Comparison of ENCODE assay signal across 16 cellular contexts in genomic region chr16:69438465-69438864, GRCh38. TPM values are rescaled to one million over a fixed set of nuclear protein-coding genes. Genes with fewer than 3 reads are reported as not detected.
A peak's percentile ranks its signal among the peaks of the same experiment; 100 is the strongest.
DNase-seq lines count a peak whose midpoint lies in the region; ATAC-seq and TF ChIP-seq lines count a peak whose summit lies in the region.
"Had no signal": no experiment of that assay in that cellular context is flagged by ENCODE, and none has a peak within 500 bp of the region (broad histone marks: within the 10 kb centered on the region; RNA-seq: fewer than 3 reads in every experiment).

No MANE protein-coding gene starts in this region.

- peaks cover 39 to 78% (median 62%) of the 10 kb centered on the region in 4 donors for H3K4me1 Mint-ChIP-seq in CD4-positive, CD25-positive, alpha-beta regulatory T cell
- H3K4me1 Mint-ChIP-seq in central memory CD8-positive, alpha-beta T cell, result peaks cover 58% of the 10 kb centered on the region
- H3K4me1 Mint-ChIP-seq in WTC11, result no peaks in the 10 kb centered on the region

- H3K4me1 ChIP-seq in CD4-positive, CD25-positive, alpha-beta regulatory T cell (ENCODE audit: control insufficient read depth, insufficient read depth, low read length, poor library complexity, severe bottlenecking), result peaks cover 36% of the 10 kb centered on the region

- ATAC-seq in CD4-positive, CD25-positive, alpha-beta regulatory T cell (ENCODE audit: low read depth in 2 of 2), result no peak
- no peak for ATAC-seq in central memory CD8-positive, alpha-beta T cell (replicated peaks; ENCODE audit: extremely low read depth, poor library complexity, severe bottlenecking)
- ATAC-seq in GM21360 (IDR thresholded peaks at IDR 0.05; ENCODE audit: unreplicated experiment) (no peak), WTC11 (no peak)

- H3K9me3 ChIP-seq in CD4-positive, CD25-positive, alpha-beta regulatory T cell (ENCODE audit: control insufficient read depth in 2 of 2, low read length in 2 of 2), result no peaks in the 10 kb centered on the region

- H3K27ac Mint-ChIP-seq in CD4-positive, CD25-positive, alpha-beta regulatory T cell, result peak overlapping the region; percentile 16 to 77 (median 71)
- H3K27ac Mint-ChIP-seq in central memory CD8-positive, alpha-beta T cell (ENCODE audit: low read depth), result peak overlapping the region; percentile 74
- no peak overlapping the region for H3K27ac Mint-ChIP-seq in WTC11

- no peaks in the 10 kb centered on the region for H3K9me3 Mint-ChIP-seq in CD4-positive, CD25-positive, alpha-beta regulatory T cell
- no peaks in the 10 kb centered on the region for H3K9me3 Mint-ChIP-seq in central memory CD8-positive, alpha-beta T cell
- H3K9me3 Mint-ChIP-seq in WTC11, result no peaks in the 10 kb centered on the region
- H3K9me3 Mint-ChIP-seq: neural crest cell had no signal

- peaks cover 16% of the 10 kb centered on the region for H3K36me3 ChIP-seq in CD4-positive, CD25-positive, alpha-beta regulatory T cell (ENCODE audit: control insufficient read depth, insufficient read depth, low read length)

- H3K4me3 Mint-ChIP-seq in CD4-positive, CD25-positive, alpha-beta regulatory T cell, result peak overlapping the region in 2 of 4 donors; percentile 2 to 57
- H3K4me3 Mint-ChIP-seq in central memory CD8-positive, alpha-beta T cell, result no peak overlapping the region
- H3K4me3 Mint-ChIP-seq in WTC11, result no peak overlapping the region
- H3K4me3 Mint-ChIP-seq: neural crest cell had no signal

- no peaks in the 10 kb centered on the region for H3K27me3 Mint-ChIP-seq in CD4-positive, CD25-positive, alpha-beta regulatory T cell
- H3K27me3 Mint-ChIP-seq in central memory CD8-positive, alpha-beta T cell, result no peaks in the 10 kb centered on the region
- no peaks in the 10 kb centered on the region for H3K27me3 Mint-ChIP-seq in WTC11 (ENCODE audit: low read depth)

- H3K4me3 ChIP-seq in CD4-positive, CD25-positive, alpha-beta regulatory T cell (ENCODE audit: low read depth, low read length), result peak overlapping the region; percentile 4
- H3K4me3 ChIP-seq: coronary artery had no signal

- no peak for TF ChIP-seq CTCF in GM10266 (IDR thresholded peaks at IDR 0.05; ENCODE audit: control insufficient read depth, insufficient read depth, low read depth, missing control alignments)
- no peak for TF ChIP-seq CTCF in WTC11 (IDR thresholded peaks at IDR 0.05)

- H3K27ac ChIP-seq in CD4-positive, CD25-positive, alpha-beta regulatory T cell (ENCODE audit: insufficient read depth, low read length, poor library complexity, severe bottlenecking), result peak overlapping the region; percentile 43
- H3K27ac ChIP-seq: coronary artery, VCaP had no signal

- DNase-seq in CD4-positive, CD25-positive, alpha-beta regulatory T cell, result no peak
- peak; percentile 29 for DNase-seq in GM10266 (ENCODE audit: extremely low spot score)
- DNase-seq in MV-4-11 (lab: John Stamatoyannopoulos, UW), result peak; percentile 14
- no peak for DNase-seq in central memory CD8-positive, alpha-beta T cell (ENCODE audit: low spot score in 2 of 2)
- DNase-seq in stimulated activated CD4-positive, alpha-beta T cell treated with anti-CD3 and anti-CD28 coated beads, Interleukin-1b, Interleukin-23, amount 100 ng/mL, for 48 hours, result no peak
- DNase-seq in WTC11 (ENCODE audit: low spot score), result no peak
- no peak for DNase-seq in nucleus accumbens (lab: John Stamatoyannopoulos, UW)
- DNase-seq: DMS153; H7; NCI-H748 treated with DMSO at 0.1 percent for 48 hours; stimulated activated CD4-positive, alpha-beta T cell treated with anti-CD3 and anti-CD28 coated beads, Interleukin-15, amount 100 ng/mL, for 24 hours; substantia nigra had no signal

- no peaks in the 10 kb centered on the region for H3K27me3 ChIP-seq in CD4-positive, CD25-positive, alpha-beta regulatory T cell (ENCODE audit: control insufficient read depth, insufficient read depth, low read length)

- POLR2A ChIA-PET in WTC11 (lab: Charles Lee), result no interaction called here

- CTCF ChIA-PET in WTC11 (lab: Charles Lee), result interaction anchor here (0.7 kb wide), 1 partner anchor 361 kb away, joined by 3 read pairs; no protein-coding TSS in a partner anchor

- H3K36me3 Mint-ChIP-seq in CD4-positive, CD25-positive, alpha-beta regulatory T cell, result peaks cover 13% of the 10 kb centered on the region
- peaks cover 14% of the 10 kb centered on the region for H3K36me3 Mint-ChIP-seq in central memory CD8-positive, alpha-beta T cell (ENCODE audit: insufficient read depth)
- H3K36me3 Mint-ChIP-seq in WTC11, result peaks cover under 1% of the 10 kb centered on the region

TF ChIP-seq in WTC11, 78 proteins besides CTCF, POLR2A, EP300 and RAD21:
- no peak for TF ChIP-seq PREB (CRISPR knock-in tag; IDR thresholded peaks at IDR 0.05; ENCODE audit: borderline replicate concordance)
- no peak for TF ChIP-seq GRHL2 (CRISPR knock-in tag; IDR thresholded peaks at IDR 0.05; ENCODE audit: insufficient replicate concordance, severe bottlenecking)
- no peak for TF ChIP-seq TP53 (CRISPR knock-in tag; IDR thresholded peaks at IDR 0.05)
- no peak for TF ChIP-seq FOXJ3 (CRISPR knock-in tag; IDR thresholded peaks at IDR 0.05; ENCODE audit: borderline replicate concordance)
- no peak for TF ChIP-seq RELA (CRISPR knock-in tag; IDR thresholded peaks at IDR 0.05; ENCODE audit: borderline replicate concordance)
- no peak for TF ChIP-seq SP1 (CRISPR knock-in tag; conservative IDR thresholded peaks at IDR 0.05)
- TF ChIP-seq ZNF416 (CRISPR knock-in tag; IDR thresholded peaks at IDR 0.05), result no peak
- TF ChIP-seq ELF4 (CRISPR knock-in tag; IDR thresholded peaks at IDR 0.05; ENCODE audit: low read depth), result no peak
- no peak for TF ChIP-seq TCF7 (CRISPR knock-in tag; IDR thresholded peaks at IDR 0.05; ENCODE audit: low read depth)
- TF ChIP-seq IRF2 (CRISPR knock-in tag; IDR thresholded peaks at IDR 0.05; ENCODE audit: borderline replicate concordance, low read depth), result no peak
- no peak for TF ChIP-seq ATF2 (CRISPR knock-in tag; IDR thresholded peaks at IDR 0.05; ENCODE audit: borderline replicate concordance, low read depth)
- no peak for TF ChIP-seq EMX1 (CRISPR knock-in tag; IDR thresholded peaks at IDR 0.05)
- no peak for TF ChIP-seq ZNF121 (CRISPR knock-in tag; IDR thresholded peaks at IDR 0.05)
- TF ChIP-seq ZNF232 (CRISPR knock-in tag; IDR thresholded peaks at IDR 0.05), result no peak

RNA-seq across cellular contexts. Expression of gene CYB5B, which starts 14.0 kb away (rescaled TPM):
- 52.7 TPM for total RNA-seq in CD4-positive, CD25-positive, alpha-beta regulatory T cell
- 100 to 1,000 TPM; 166 to 213 (median 190) TPM for polyA plus RNA-seq in CD4-positive, CD25-positive, alpha-beta regulatory T cell
- 95.3 to 109 TPM (median 99.7 TPM) in 3 replicates for total RNA-seq in WTC11 (2021)

RNA-seq across cellular contexts. Expression of gene TERF2, which starts 52.7 kb away (rescaled TPM):
- total RNA-seq in CD4-positive, CD25-positive, alpha-beta regulatory T cell, result 36.8 TPM
- polyA plus RNA-seq in CD4-positive, CD25-positive, alpha-beta regulatory T cell, result 10 to 100 TPM; 23.7 to 28.0 (median 27.8) TPM
- total RNA-seq in WTC11 (2021), result 30.0 to 35.7 TPM (median 31.3 TPM) in 3 replicates

Comparison
In these comparisons a context has a peak if more than half of its experiments do, and no peak if none do; other contexts are left out.
1. DNase-seq: peak in GM10266 (single experiment) and MV-4-11 (single experiment); none in CD4-positive, CD25-positive, alpha-beta regulatory T cell (0 of 3), central memory CD8-positive, alpha-beta T cell (0 of 2), stimulated activated CD4-positive, alpha-beta T cell treated with anti-CD3 and anti-CD28 coated beads, Interleukin-1b, Interleukin-23, amount 100 ng/mL, for 48 hours (single experiment), WTC11 (single experiment) and nucleus accumbens (0 of 56).